Comparison of ENCODE assay signal across 1 cellular context in the genomic region with DNA sequence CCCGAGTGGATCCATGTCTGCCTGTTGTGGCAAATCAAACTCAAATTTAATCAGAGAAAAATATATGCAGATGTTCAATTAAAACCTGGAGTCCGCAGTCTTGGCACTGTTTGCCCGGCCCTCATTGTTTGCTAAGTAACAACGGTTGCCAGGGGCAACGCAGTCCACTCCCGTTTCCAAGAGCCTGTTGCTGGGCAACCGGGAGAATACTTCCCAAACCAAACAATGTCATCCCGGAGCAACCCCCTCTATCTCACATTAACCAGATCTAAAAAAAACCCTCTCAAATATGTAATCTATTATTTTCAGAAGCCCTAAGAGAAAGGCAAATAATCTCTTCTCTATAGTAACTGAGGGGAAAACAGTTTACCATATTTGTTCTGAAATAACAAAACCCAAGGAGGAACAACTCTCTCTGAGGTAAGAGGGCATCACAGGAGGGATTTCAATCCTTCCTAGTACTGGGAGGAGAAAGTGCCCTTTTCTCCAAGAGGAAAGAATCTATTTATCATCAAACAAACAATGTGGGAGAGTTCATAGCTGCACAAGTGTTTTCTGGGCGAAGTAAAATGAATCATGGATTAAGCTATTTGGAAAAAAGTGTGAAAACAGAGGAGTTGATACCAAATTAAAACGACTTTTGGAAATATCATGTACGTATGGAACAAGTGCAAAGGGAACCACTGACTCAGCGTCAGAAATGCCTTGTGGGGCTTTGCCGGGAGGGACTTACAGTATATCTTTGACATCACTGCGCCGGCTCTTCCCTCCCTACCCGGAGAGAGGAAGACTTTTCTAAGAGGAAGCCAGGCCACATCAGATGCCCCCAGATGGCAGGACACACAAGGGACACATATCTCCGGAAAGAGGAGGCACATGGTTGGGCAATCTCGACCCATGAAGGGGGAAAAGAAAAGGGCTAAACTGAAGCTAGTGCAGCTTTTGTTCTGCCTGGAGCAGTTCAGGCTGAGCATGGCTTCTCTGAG.
A peak's percentile ranks its signal among the peaks of the same experiment; 100 is the strongest.
TF ChIP-seq lines count a peak whose summit lies in the region.

No MANE protein-coding gene starts in this region.

TF ChIP-seq in HepG2, 621 proteins besides CTCF, POLR2A, EP300 and RAD21 (continued from another document and continues in another):
- peak; percentile 18; the same call in 1 of the 2 replicates for TF ChIP-seq ARID5B (CRISPR knock-in tag; IDR thresholded peaks at IDR 0.05)
- no peak for TF ChIP-seq FOSL1 (CRISPR knock-in tag; IDR thresholded peaks at IDR 0.05; ENCODE audit: borderline replicate concordance)
- peak; percentile 100 for TF ChIP-seq RBM22 (optimal IDR thresholded peaks at IDR 0.05; ENCODE audit: low read length)
- TF ChIP-seq FOXJ3 (CRISPR knock-in tag; IDR thresholded peaks at IDR 0.05; ENCODE audit: borderline replicate concordance) = peak; percentile 53; the same call in 1 of the 2 replicates
- no peak for TF ChIP-seq CC2D1A (CRISPR knock-in tag; IDR thresholded peaks at IDR 0.05)
- no peak for TF ChIP-seq CHCHD3 (CRISPR knock-in tag; IDR thresholded peaks at IDR 0.05)
- peak; percentile 26 for TF ChIP-seq ASH2L (IDR thresholded peaks at IDR 0.05; ENCODE audit: insufficient read length, low read depth, low read length)
- TF ChIP-seq ZNF503 (CRISPR knock-in tag; IDR thresholded peaks at IDR 0.05) = no peak
- TF ChIP-seq, protein P1, sequence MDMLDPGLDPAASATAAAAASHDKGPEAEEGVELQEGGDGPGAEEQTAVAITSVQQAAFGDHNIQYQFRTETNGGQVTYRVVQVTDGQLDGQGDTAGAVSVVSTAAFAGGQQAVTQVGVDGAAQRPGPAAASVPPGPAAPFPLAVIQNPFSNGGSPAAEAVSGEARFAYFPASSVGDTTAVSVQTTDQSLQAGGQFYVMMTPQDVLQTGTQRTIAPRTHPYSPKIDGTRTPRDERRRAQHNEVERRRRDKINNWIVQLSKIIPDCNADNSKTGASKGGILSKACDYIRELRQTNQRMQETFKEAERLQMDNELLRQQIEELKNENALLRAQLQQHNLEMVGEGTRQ (IDR thresholded peaks at IDR 0.05; ENCODE audit: low read depth, low read length) = no peak
- TF ChIP-seq, protein P1 (CRISPR knock-in tag; IDR thresholded peaks at IDR 0.05; ENCODE audit: borderline replicate concordance) = no peak
- TF ChIP-seq SIN3A (IDR thresholded peaks at IDR 0.05; ENCODE audit: borderline replicate concordance, low read depth, low read length) = peak; percentile 82; the same call in 1 of the 2 replicates
- TF ChIP-seq CENPX (CRISPR knock-in tag; IDR thresholded peaks at IDR 0.05) = no peak
- TF ChIP-seq, protein P2, sequence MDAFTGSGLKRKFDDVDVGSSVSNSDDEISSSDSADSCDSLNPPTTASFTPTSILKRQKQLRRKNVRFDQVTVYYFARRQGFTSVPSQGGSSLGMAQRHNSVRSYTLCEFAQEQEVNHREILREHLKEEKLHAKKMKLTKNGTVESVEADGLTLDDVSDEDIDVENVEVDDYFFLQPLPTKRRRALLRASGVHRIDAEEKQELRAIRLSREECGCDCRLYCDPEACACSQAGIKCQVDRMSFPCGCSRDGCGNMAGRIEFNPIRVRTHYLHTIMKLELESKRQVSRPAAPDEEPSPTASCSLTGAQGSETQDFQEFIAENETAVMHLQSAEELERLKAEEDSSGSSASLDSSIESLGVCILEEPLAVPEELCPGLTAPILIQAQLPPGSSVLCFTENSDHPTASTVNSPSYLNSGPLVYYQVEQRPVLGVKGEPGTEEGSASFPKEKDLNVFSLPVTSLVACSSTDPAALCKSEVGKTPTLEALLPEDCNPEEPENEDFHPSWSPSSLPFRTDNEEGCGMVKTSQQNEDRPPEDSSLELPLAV (CRISPR knock-in tag; conservative IDR thresholded peaks at IDR 0.05; ENCODE audit: low read depth) = no peak
- TF ChIP-seq ZNF468 (CRISPR knock-in tag; IDR thresholded peaks at IDR 0.05) = no peak
- no peak for TF ChIP-seq REPIN1 (CRISPR knock-in tag; IDR thresholded peaks at IDR 0.05; ENCODE audit: borderline replicate concordance, low read depth)
- TF ChIP-seq LCORL (IDR thresholded peaks at IDR 0.05) = no peak
- TF ChIP-seq LCORL (CRISPR knock-in tag; IDR thresholded peaks at IDR 0.05) = no peak
- no peak for TF ChIP-seq ZNF263 (CRISPR knock-in tag; IDR thresholded peaks at IDR 0.05)
- TF ChIP-seq, protein P3, sequence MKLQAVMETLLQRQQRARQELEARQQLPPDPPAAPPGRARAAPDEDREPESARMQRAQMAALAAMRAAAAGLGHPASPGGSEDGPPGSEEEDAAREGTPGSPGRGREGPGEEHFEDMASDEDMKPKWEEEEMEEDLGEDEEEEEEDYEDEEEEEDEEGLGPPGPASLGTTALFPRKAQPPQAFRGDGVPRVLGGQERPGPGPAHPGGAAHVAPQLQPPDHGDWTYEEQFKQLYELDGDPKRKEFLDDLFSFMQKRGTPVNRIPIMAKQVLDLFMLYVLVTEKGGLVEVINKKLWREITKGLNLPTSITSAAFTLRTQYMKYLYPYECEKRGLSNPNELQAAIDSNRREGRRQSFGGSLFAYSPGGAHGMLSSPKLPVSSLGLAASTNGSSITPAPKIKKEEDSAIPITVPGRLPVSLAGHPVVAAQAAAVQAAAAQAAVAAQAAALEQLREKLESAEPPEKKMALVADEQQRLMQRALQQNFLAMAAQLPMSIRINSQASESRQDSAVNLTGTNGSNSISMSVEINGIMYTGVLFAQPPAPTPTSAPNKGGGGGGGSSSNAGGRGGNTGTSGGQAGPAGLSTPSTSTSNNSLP (IDR thresholded peaks at IDR 0.05; ENCODE audit: low read depth, low read length) = peak; percentile 96
- TF ChIP-seq RNF2 (conservative IDR thresholded peaks at IDR 0.05; ENCODE audit: low read depth) = no peak
- no peak for TF ChIP-seq MZF1 (CRISPR knock-in tag; IDR thresholded peaks at IDR 0.05; ENCODE audit: borderline replicate concordance)
- TF ChIP-seq KDM6A (CRISPR knock-in tag; IDR thresholded peaks at IDR 0.05; ENCODE audit: low read depth) = 0 out of 2 replicates have a peak, but pooled peaks have one; percentile 24
- TF ChIP-seq ATF1 (CRISPR knock-in tag; IDR thresholded peaks at IDR 0.05) = no peak
- TF ChIP-seq ZNF407 (CRISPR knock-in tag; IDR thresholded peaks at IDR 0.05; ENCODE audit: not compliant biosample characterization) = no peak
- no peak for TF ChIP-seq HHEX (CRISPR knock-in tag; IDR thresholded peaks at IDR 0.05)
- peak; percentile 45 for TF ChIP-seq SAP130 (CRISPR knock-in tag; IDR thresholded peaks at IDR 0.05; ENCODE audit: low read depth)
- TF ChIP-seq, protein P4, sequence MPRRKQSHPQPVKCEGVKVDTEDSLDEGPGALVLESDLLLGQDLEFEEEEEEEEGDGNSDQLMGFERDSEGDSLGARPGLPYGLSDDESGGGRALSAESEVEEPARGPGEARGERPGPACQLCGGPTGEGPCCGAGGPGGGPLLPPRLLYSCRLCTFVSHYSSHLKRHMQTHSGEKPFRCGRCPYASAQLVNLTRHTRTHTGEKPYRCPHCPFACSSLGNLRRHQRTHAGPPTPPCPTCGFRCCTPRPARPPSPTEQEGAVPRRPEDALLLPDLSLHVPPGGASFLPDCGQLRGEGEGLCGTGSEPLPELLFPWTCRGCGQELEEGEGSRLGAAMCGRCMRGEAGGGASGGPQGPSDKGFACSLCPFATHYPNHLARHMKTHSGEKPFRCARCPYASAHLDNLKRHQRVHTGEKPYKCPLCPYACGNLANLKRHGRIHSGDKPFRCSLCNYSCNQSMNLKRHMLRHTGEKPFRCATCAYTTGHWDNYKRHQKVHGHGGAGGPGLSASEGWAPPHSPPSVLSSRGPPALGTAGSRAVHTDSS (CRISPR knock-in tag; conservative IDR thresholded peaks at IDR 0.05) = no peak
